In genomic region chr2:73604589-73604988, GRCh38 we compare ENCODE assay signal across 4 cellular contexts. TPM values are rescaled to one million over a fixed set of nuclear protein-coding genes. Genes with fewer than 3 reads are reported as not detected.
"Had no signal": no experiment of that assay in that cellular context is flagged by ENCODE, and none has a peak within 500 bp of the region (broad histone marks: within the 10 kb centered on the region; RNA-seq: fewer than 3 reads in every experiment).

No MANE protein-coding gene starts in this region.

RNA-seq across cellular contexts. Expression of gene NAT8, which starts 37.6 kb away (rescaled TPM):
- total RNA-seq: GM23338, H1, H9, HT-29 had no signal
- polyA plus RNA-seq: GM23338, H1 had no signal
